Comparison of ENCODE assay signal across 26 cellular contexts in the genomic region with DNA sequence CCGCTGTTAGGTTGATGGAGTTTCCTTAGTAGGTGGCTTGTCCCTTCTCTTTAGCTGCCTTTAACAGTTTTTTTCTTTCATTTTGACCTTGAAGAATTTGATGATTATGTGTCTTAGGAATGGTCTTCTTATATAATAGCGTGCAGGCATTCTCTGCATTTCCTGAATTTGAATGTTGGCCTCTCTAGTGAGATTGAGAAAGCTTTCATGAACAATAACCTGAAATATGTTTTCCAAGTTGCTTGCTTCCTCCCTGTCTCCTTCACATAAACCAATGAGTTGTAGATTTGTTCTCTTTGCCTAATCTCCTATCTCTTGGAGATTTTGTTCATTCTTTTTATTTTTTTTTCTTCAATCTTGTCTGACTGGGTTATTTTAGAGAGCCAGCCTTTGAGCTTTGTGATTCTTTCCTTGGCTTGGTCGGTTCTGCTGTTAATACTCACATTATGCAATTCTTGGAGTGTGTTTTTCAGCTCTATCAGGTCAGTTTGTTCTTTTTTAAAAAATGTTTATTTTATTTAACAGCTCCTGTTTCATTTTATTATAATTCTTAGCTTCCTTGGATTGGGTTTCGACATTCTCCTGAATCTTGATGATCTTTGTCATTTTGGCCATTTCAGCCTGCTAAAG.
DNase-seq lines count a peak whose midpoint lies in the region; ATAC-seq, FAIRE-seq and TF ChIP-seq lines count a peak whose summit lies in the region.
"Had no signal": no experiment of that assay in that cellular context is flagged by ENCODE, and none has a peak within 500 bp of the region (broad histone marks: within the 10 kb centered on the region; RNA-seq: fewer than 3 reads in every experiment).

No MANE protein-coding gene starts in this region.

- H3K4me3 ChIP-seq in choroid plexus epithelial cell (ENCODE audit: low read depth, low read length) (no peak overlapping the region), right cardiac atrium (ENCODE audit: low read length) (no peak overlapping the region), tibial nerve (peak overlapping the region in 1 of 4 donors; percentile 33)
- H3K4me3 ChIP-seq: neural progenitor cell, upper lobe of right lung had no signal

- no peaks in the 10 kb centered on the region for H3K27me3 Mint-ChIP-seq in effector memory CD8-positive, alpha-beta T cell
- H3K27me3 Mint-ChIP-seq: activated CD4-positive, alpha-beta memory T cell treated with anti-CD3 and anti-CD28 coated beads for 36 hours; brain; stimulated activated memory B cell treated with anti-CD40 and anti-IgM and Interleukin-4, amounts not matched to agents 10 μg/mL and 1 μg/mL and 100 μg/mL, for 72 hours had no signal

- peaks cover 13 to 33% of the 10 kb centered on the region in 2 donors for H3K9me3 Mint-ChIP-seq in effector memory CD8-positive, alpha-beta T cell

- H3K27ac Mint-ChIP-seq in effector memory CD8-positive, alpha-beta T cell, result no peak overlapping the region
- H3K27ac Mint-ChIP-seq: activated CD4-positive, alpha-beta memory T cell treated with anti-CD3 and anti-CD28 coated beads for 36 hours; activated naive CD4-positive, alpha-beta T cell treated with anti-CD3 and anti-CD28 coated beads for 36 hours; neural progenitor cell; stimulated activated memory B cell treated with anti-CD40 and anti-IgM and Interleukin-4, amounts not matched to agents 10 μg/mL and 1 μg/mL and 100 μg/mL, for 72 hours had no signal

- 46% methylated on average over 4 of the region's 4 CpGs for WGBS in right cardiac atrium
- 52 to 61% methylated on average over 4 of the region's 4 CpGs for WGBS in tibial nerve, 2 donors

- H3K27me3 ChIP-seq in right cardiac atrium (ENCODE audit: control insufficient read depth, insufficient read depth) (no peaks in the 10 kb centered on the region), tibial nerve (no peaks in the 10 kb centered on the region)
- H3K27me3 ChIP-seq: neural progenitor cell, upper lobe of right lung had no signal

- no peaks in the 10 kb centered on the region for H3K36me3 Mint-ChIP-seq in effector memory CD8-positive, alpha-beta T cell (ENCODE audit: insufficient read depth)
- H3K36me3 Mint-ChIP-seq: activated CD4-positive, alpha-beta memory T cell treated with anti-CD3 and anti-CD28 coated beads for 36 hours; brain; neural progenitor cell; stimulated activated memory B cell treated with anti-CD40 and anti-IgM and Interleukin-4, amounts not matched to agents 10 μg/mL and 1 μg/mL and 100 μg/mL, for 72 hours had no signal

- H3K4me1 ChIP-seq in right cardiac atrium (ENCODE audit: control insufficient read depth, insufficient read depth, low read length) (no peaks in the 10 kb centered on the region), tibial nerve (peaks cover 0 to 8% (median 0%) of the 10 kb centered on the region in 4 donors)
- H3K4me1 ChIP-seq: neural progenitor cell, upper lobe of right lung had no signal

- no peak for TF ChIP-seq EP300 in tibial nerve (IDR thresholded peaks at IDR 0.05)

- TF ChIP-seq POLR2A in tibial nerve (IDR thresholded peaks at IDR 0.05), result no peak

- H3K9me3 ChIP-seq in right cardiac atrium (ENCODE audit: control insufficient read depth, low read length), result no peaks in the 10 kb centered on the region
- H3K9me3 ChIP-seq in tibial nerve, result peaks cover 0 to 7% (median 0%) of the 10 kb centered on the region in 4 donors
- H3K9me3 ChIP-seq: upper lobe of right lung had no signal

- H3K27ac ChIP-seq in right cardiac atrium (ENCODE audit: low read length) (no peak overlapping the region), tibial nerve (peak overlapping the region in 3 of 4 donors; percentile 22 to 84 (median 81))
- H3K27ac ChIP-seq: HL-60, neural progenitor cell, upper lobe of right lung had no signal

- ATAC-seq in right cardiac atrium (peak; percentile 46 to 77), HG02642 (IDR thresholded peaks at IDR 0.05; ENCODE audit: poor library complexity, unreplicated experiment) (no peak)
- no peak for ATAC-seq in effector memory CD8-positive, alpha-beta T cell (replicated peaks)
- ATAC-seq: esophagus mucosa; stimulated activated memory B cell treated with anti-CD40 and anti-IgM and Interleukin-4, amounts not matched to agents 10 μg/mL and 1 μg/mL and 100 μg/mL, for 72 hours; upper lobe of right lung had no signal

- peak; percentile 71 for DNase-seq in HCEC 1CT
- peak; percentile 42 for DNase-seq in choroid plexus epithelial cell (ENCODE audit: low read depth)
- DNase-seq in right cardiac atrium, result no peak
- DNase-seq in tibial nerve (ENCODE audit: low spot score in 2 of 2), result no peak
- no peak for DNase-seq in effector memory CD8-positive, alpha-beta T cell
- no peak for DNase-seq in head of caudate nucleus
- DNase-seq in HTR-8/SVneo (ENCODE audit: insufficient read length, low spot score), result no peak
- DNase-seq: activated CD4-positive, alpha-beta memory T cell treated with anti-CD3 and anti-CD28 coated beads for 36 hours; activated naive CD4-positive, alpha-beta T cell treated with anti-CD3 and anti-CD28 coated beads for 36 hours; activated T-cell treated with anti-CD3 and anti-CD28 coated beads, Interleukin-2, amount 50 U/mL, for 1 hour; dermis blood vessel endothelial cell; DND-41; kidney glomerular epithelial cell; midbrain; NCI-H524; SHP77; stimulated activated CD4-positive, alpha-beta T cell treated with anti-CD3 and anti-CD28 coated beads, Interleukin-15, amount 100 ng/mL, for 24 hours; T-helper 1 cell; upper lobe of right lung had no signal

- no peaks in the 10 kb centered on the region for H3K36me3 ChIP-seq in tibial nerve
- H3K36me3 ChIP-seq: neural progenitor cell, upper lobe of right lung had no signal

- FAIRE-seq in HTR-8/SVneo (lab: Jason Lieb, UNC), result no peak

- H3K4me1 Mint-ChIP-seq in effector memory CD8-positive, alpha-beta T cell (ENCODE audit: low read depth in 2 of 2), result no peaks in the 10 kb centered on the region
- H3K4me1 Mint-ChIP-seq: brain; stimulated activated memory B cell treated with anti-CD40 and anti-IgM and Interleukin-4, amounts not matched to agents 10 μg/mL and 1 μg/mL and 100 μg/mL, for 72 hours had no signal

- intact Hi-C loops in right cardiac atrium (cut with DNase I), result no loop called here
- intact Hi-C loops in head of caudate nucleus (cut with DNase I), result no loop called here

- TF ChIP-seq CTCF in choroid plexus epithelial cell (conservative IDR thresholded peaks at IDR 0.05; ENCODE audit: low read depth, low read length) (no peak), tibial nerve (IDR thresholded peaks at IDR 0.05) (no peak)

- H3K4me3 Mint-ChIP-seq in effector memory CD8-positive, alpha-beta T cell, result no peak overlapping the region
- H3K4me3 Mint-ChIP-seq: activated CD4-positive, alpha-beta memory T cell treated with anti-CD3 and anti-CD28 coated beads for 36 hours; activated naive CD4-positive, alpha-beta T cell treated with anti-CD3 and anti-CD28 coated beads for 36 hours; brain; H9; neural progenitor cell; stimulated activated memory B cell treated with anti-CD40 and anti-IgM and Interleukin-4, amounts not matched to agents 10 μg/mL and 1 μg/mL and 100 μg/mL, for 72 hours had no signal

Comparison
In these comparisons a context has a peak if more than half of its experiments do, and no peak if none do; other contexts are left out.
1. DNase-seq: peak in HCEC 1CT (single experiment) and choroid plexus epithelial cell (single experiment); none in right cardiac atrium (0 of 3), tibial nerve (0 of 2), effector memory CD8-positive, alpha-beta T cell (0 of 3), head of caudate nucleus (0 of 42) and HTR-8/SVneo (single experiment).
2. ATAC-seq: peak in right cardiac atrium (2 of 2); none in effector memory CD8-positive, alpha-beta T cell (single experiment) and HG02642 (single experiment).